26 cellular contexts compared by ENCODE assay signal in genomic region chr5:32845171-32845570, GRCh38.
DNase-seq lines count a peak whose midpoint lies in the region; ATAC-seq and TF ChIP-seq lines count a peak whose summit lies in the region.
"Had no signal": no experiment of that assay in that cellular context is flagged by ENCODE, and none has a peak within 500 bp of the region (broad histone marks: within the 10 kb centered on the region; RNA-seq: fewer than 3 reads in every experiment).

No MANE protein-coding gene starts in this region.

- H3K36me3 Mint-ChIP-seq in natural killer cell (no peaks in the 10 kb centered on the region), immature natural killer cell (no peaks in the 10 kb centered on the region), neural progenitor cell (no peaks in the 10 kb centered on the region)
- H3K36me3 Mint-ChIP-seq in natural killer cell treated with Interleukin-12 subunit alpha and Interleukin-12 subunit beta and Interleukin-15 and Interleukin-18, amount 100 ng/mL, for 72 hours: no peaks in the 10 kb centered on the region
- H3K36me3 Mint-ChIP-seq: CD14-positive monocyte; CD4-positive, alpha-beta memory T cell; CD4-positive, CD25-positive, alpha-beta regulatory T cell; CD8-positive, alpha-beta memory T cell had no signal

- H3F3A ChIP-seq in Loucy (ENCODE audit: low read depth) (peaks cover 34% of the 10 kb centered on the region), neural progenitor cell (ENCODE audit: low read depth) (no peaks in the 10 kb centered on the region)

- H3K27me3 ChIP-seq in Loucy (ENCODE audit: insufficient read depth, low read length, poor library complexity, severe bottlenecking): no peaks in the 10 kb centered on the region
- peaks cover 6% of the 10 kb centered on the region for H3K27me3 ChIP-seq in neural progenitor cell
- H3K27me3 ChIP-seq: BE2C, BLaER1 had no signal

- TF ChIP-seq CTCF in natural killer cell (IDR thresholded peaks at IDR 0.05): no peak
- no peak for TF ChIP-seq CTCF in Loucy (conservative IDR thresholded peaks at IDR 0.05; ENCODE audit: low read length)
- no peak for TF ChIP-seq CTCF in neural progenitor cell (IDR thresholded peaks at IDR 0.05)

- H3K9me3 Mint-ChIP-seq in natural killer cell (no peaks in the 10 kb centered on the region), immature natural killer cell (no peaks in the 10 kb centered on the region), neural progenitor cell (peaks cover 2% of the 10 kb centered on the region)
- H3K9me3 Mint-ChIP-seq in natural killer cell treated with Interleukin-12 subunit alpha and Interleukin-12 subunit beta and Interleukin-15 and Interleukin-18, amount 100 ng/mL, for 72 hours: no peaks in the 10 kb centered on the region

- peaks cover 88% of the 10 kb centered on the region for H3K4me1 ChIP-seq in Loucy (ENCODE audit: insufficient read depth, low read length, poor library complexity, severe bottlenecking)
- H3K4me1 ChIP-seq in neural progenitor cell: no peaks in the 10 kb centered on the region
- H3K4me1 ChIP-seq: BE2C, BLaER1 had no signal

- DNase-seq in natural killer cell: no peak
- no peak for DNase-seq in natural killer cell treated with Interleukin-12 subunit alpha and Interleukin-12 subunit beta and Interleukin-15 and Interleukin-18, amount 100 ng/mL, for 72 hours (ENCODE audit: low spot score)
- DNase-seq in immature natural killer cell: no peak
- no peak for DNase-seq in neural progenitor cell (ENCODE audit: low spot score)
- no peak for DNase-seq in hippocampal formation (lab: John Stamatoyannopoulos, UW)
- no peak for DNase-seq in HK-2 (ENCODE audit: unreplicated experiment)
- DNase-seq: 8988T; ACHN; BE2C; C1 segment of cervical spinal cord; CD4-positive, alpha-beta memory T cell; CD4-positive, CD25-positive, alpha-beta regulatory T cell; CD8-positive, alpha-beta memory T cell; COR-L47; DMS 273 treated with DMSO at 0.1 percent for 48 hours; DMS153; DMS53; DMS79; DND-41; EL; GDM1 had no signal

- H3K27ac ChIP-seq in neural progenitor cell: no peak overlapping the region
- H3K27ac ChIP-seq: BLaER1 had no signal

- H3K36me3 ChIP-seq in Loucy (ENCODE audit: insufficient read depth, low read length) (no peaks in the 10 kb centered on the region), neural progenitor cell (no peaks in the 10 kb centered on the region)
- H3K36me3 ChIP-seq: BE2C, BLaER1 had no signal

- H3K27me3 Mint-ChIP-seq in natural killer cell (ENCODE audit: low read depth in 2 of 2): peaks cover 6 to 12% of the 10 kb centered on the region in 2 donors
- peaks cover 0 to 9% of the 10 kb centered on the region in 2 donors for H3K27me3 Mint-ChIP-seq in natural killer cell treated with Interleukin-12 subunit alpha and Interleukin-12 subunit beta and Interleukin-15 and Interleukin-18, amount 100 ng/mL, for 72 hours
- H3K27me3 Mint-ChIP-seq in immature natural killer cell (ENCODE audit: low read depth in 3 of 3): peaks cover 0 to 2% (median 1%) of the 10 kb centered on the region in 3 donors
- no peaks in the 10 kb centered on the region for H3K27me3 Mint-ChIP-seq in neural progenitor cell (ENCODE audit: insufficient read depth, low read depth)
- H3K27me3 Mint-ChIP-seq: CD4-positive, CD25-positive, alpha-beta regulatory T cell had no signal

- intact Hi-C loops in natural killer cell (cut with micrococcal nuclease): no loop called here

- H3K79me2 ChIP-seq in Loucy (ENCODE audit: insufficient read depth, low read length) (no peaks in the 10 kb centered on the region), neural progenitor cell (ENCODE audit: low read depth) (no peaks in the 10 kb centered on the region)

- H3K4me1 Mint-ChIP-seq in natural killer cell (peaks cover 53 to 59% of the 10 kb centered on the region in 2 donors), immature natural killer cell (peaks cover 54 to 57% of the 10 kb centered on the region in 2 donors), neural progenitor cell (no peaks in the 10 kb centered on the region)
- peaks cover 16 to 38% of the 10 kb centered on the region in 2 donors for H3K4me1 Mint-ChIP-seq in natural killer cell treated with Interleukin-12 subunit alpha and Interleukin-12 subunit beta and Interleukin-15 and Interleukin-18, amount 100 ng/mL, for 72 hours (ENCODE audit: low read depth in 2 of 2)
- H3K4me1 Mint-ChIP-seq: CD4-positive, alpha-beta memory T cell; CD4-positive, CD25-positive, alpha-beta regulatory T cell; CD8-positive, alpha-beta memory T cell had no signal

- no peaks in the 10 kb centered on the region for H4K20me1 ChIP-seq in Loucy (ENCODE audit: insufficient read depth, low read length, poor library complexity, severe bottlenecking)
- H4K20me1 ChIP-seq in neural progenitor cell (ENCODE audit: low read depth): no peaks in the 10 kb centered on the region
- H4K20me1 ChIP-seq: BLaER1 had no signal

- no peaks in the 10 kb centered on the region for H3K9me2 ChIP-seq in Loucy (replicated peaks; ENCODE audit: low read depth, low read length)

- peak; percentile 19 to 47 (median 33) for ATAC-seq in natural killer cell
- no peak for ATAC-seq in natural killer cell treated with Interleukin-12 subunit alpha and Interleukin-12 subunit beta and Interleukin-15 and Interleukin-18, amount 100 ng/mL, for 72 hours
- ATAC-seq in HG03095 (IDR thresholded peaks at IDR 0.05; ENCODE audit: unreplicated experiment): no peak
- ATAC-seq: GM12878 had no signal

- H3K9ac ChIP-seq in Loucy (ENCODE audit: low read depth, low read length, poor library complexity, severe bottlenecking) (peak overlapping the region; percentile 20), neural progenitor cell (no peak overlapping the region)
- H3K9ac ChIP-seq: BLaER1 had no signal

- H3K27ac Mint-ChIP-seq in natural killer cell (peak overlapping the region; percentile 44 to 45), immature natural killer cell (peak overlapping the region in 3 of 6 donors; percentile 25 to 62 (median 59)), neural progenitor cell (peak overlapping the region; percentile 16)
- peak overlapping the region in 1 of 2 donors; percentile 30 for H3K27ac Mint-ChIP-seq in natural killer cell treated with Interleukin-12 subunit alpha and Interleukin-12 subunit beta and Interleukin-15 and Interleukin-18, amount 100 ng/mL, for 72 hours
- H3K27ac Mint-ChIP-seq: CD14-positive monocyte; CD4-positive, alpha-beta memory T cell; CD4-positive, CD25-positive, alpha-beta regulatory T cell; CD8-positive, alpha-beta memory T cell had no signal

- H3K4me3 Mint-ChIP-seq in natural killer cell (no peak overlapping the region), immature natural killer cell (peak overlapping the region in 3 of 5 donors; percentile 4 to 23 (median 4)), neural progenitor cell (no peak overlapping the region)
- H3K4me3 Mint-ChIP-seq in natural killer cell treated with Interleukin-12 subunit alpha and Interleukin-12 subunit beta and Interleukin-15 and Interleukin-18, amount 100 ng/mL, for 72 hours: no peak overlapping the region
- H3K4me3 Mint-ChIP-seq: CD14-positive monocyte; CD4-positive, alpha-beta memory T cell; CD4-positive, CD25-positive, alpha-beta regulatory T cell; CD8-positive, alpha-beta memory T cell had no signal

- H2AFZ ChIP-seq in Loucy (ENCODE audit: low read length): no peak overlapping the region
- H2AFZ ChIP-seq in neural progenitor cell (replicated peaks): no peak overlapping the region

- H3K4me3 ChIP-seq in Loucy (ENCODE audit: low read length, poor library complexity, severe bottlenecking) (no peak overlapping the region), neural progenitor cell (no peak overlapping the region)
- H3K4me3 ChIP-seq: BLaER1, GM12878 had no signal

- no peaks in the 10 kb centered on the region; the same call in 1 of the 2 replicates for H3K9me3 ChIP-seq in Loucy (ENCODE audit: insufficient read depth, low read depth, low read length)
- no peaks in the 10 kb centered on the region for H3K9me3 ChIP-seq in neural progenitor cell (ENCODE audit: low read depth)
- H3K9me3 ChIP-seq: BE2C, BLaER1 had no signal

- H3K4me2 ChIP-seq in Loucy (ENCODE audit: low read depth, low read length, poor library complexity, severe bottlenecking): no peak overlapping the region
- H3K4me2 ChIP-seq in neural progenitor cell: no peak overlapping the region
- H3K4me2 ChIP-seq: BLaER1 had no signal

Comparison
In these comparisons a context has a peak if more than half of its experiments do, and no peak if none do; other contexts are left out.
1. ATAC-seq: peak in natural killer cell (3 of 3); none in natural killer cell treated with Interleukin-12 subunit alpha and Interleukin-12 subunit beta and Interleukin-15 and Interleukin-18, amount 100 ng/mL, for 72 hours (0 of 2) and HG03095 (single experiment).
2. H3K4me3 Mint-ChIP-seq: peak in immature natural killer cell (3 of 5); none in natural killer cell (single experiment), natural killer cell treated with Interleukin-12 subunit alpha and Interleukin-12 subunit beta and Interleukin-15 and Interleukin-18, amount 100 ng/mL, for 72 hours (single experiment) and neural progenitor cell (single experiment).